9 cellular contexts compared by ENCODE assay signal in genomic region chr15:73950479-73951043, GRCh38. TPM values are rescaled to one million over a fixed set of nuclear protein-coding genes. Genes with fewer than 3 reads are reported as not detected.
A peak's percentile ranks its signal among the peaks of the same experiment; 100 is the strongest.
DNase-seq lines count a peak whose midpoint lies in the region; ATAC-seq and TF ChIP-seq lines count a peak whose summit lies in the region.
"Had no signal": no experiment of that assay in that cellular context is flagged by ENCODE, and none has a peak within 500 bp of the region (broad histone marks: within the 10 kb centered on the region; RNA-seq: fewer than 3 reads in every experiment).

No MANE protein-coding gene starts in this region.

- peak in 1 of 4 experiments; percentile 23 for ATAC-seq in T-cell (replicated peaks in 1 of 4)
- no peak for ATAC-seq in activated T-cell treated with anti-CD3 and anti-CD28 coated beads, Interleukin-2, amount 50 U/mL, for 4 hours

- H3K27me3 ChIP-seq in right atrium auricular region (no peaks in the 10 kb centered on the region), smooth muscle cell (ENCODE audit: low read depth) (no peaks in the 10 kb centered on the region), MG63 (no peaks in the 10 kb centered on the region)

- DNase-seq in T-cell (no peak), right atrium auricular region (ENCODE audit: low spot score) (no peak), smooth muscle cell (lab: John Stamatoyannopoulos, UW; ENCODE audit: unreplicated experiment) (no peak), MG63 (no peak), activated gamma-delta T cell (lab: John Stamatoyannopoulos, UW) (no peak)
- DNase-seq in activated T-cell treated with anti-CD3 and anti-CD28 coated beads, Interleukin-2, amount 50 U/mL, for 4 hours, result no peak
- DNase-seq in activated T-helper 2 cell treated with anti-CD3 and anti-CD28 coated beads, Interferon-gamma antibody, Interleukin-2, Interleukin-4, amounts not matched to agents 10 μg/mL and 5 μg/mL and 100 μg/mL, durations not matched to agents 14 hours and 24 hours and 36 hours (ENCODE audit: low spot score), result no peak

- H3F3A ChIP-seq in smooth muscle cell (ENCODE audit: low read depth), result peaks cover 13% of the 10 kb centered on the region

- no peak overlapping the region; the same call in 1 of the 2 replicates for H3K27ac ChIP-seq in HEK293 (ENCODE audit: extremely low read depth, low read depth, low read length)
- H3K27ac ChIP-seq in right atrium auricular region, result peak overlapping the region; percentile 90
- H3K27ac ChIP-seq in smooth muscle cell (ENCODE audit: low read depth), result peak overlapping the region; percentile 67
- H3K27ac ChIP-seq: epithelial cell of prostate had no signal

- H3K36me3 ChIP-seq in HEK293 (ENCODE audit: control insufficient read depth in 2 of 2, insufficient read depth in 1 of 2, low read length in 2 of 2), result peaks cover 0 to 2% of the 10 kb centered on the region in 2 experiments; a peak in 1 of 3 replicates
- H3K36me3 ChIP-seq in right atrium auricular region, result peaks cover 16% of the 10 kb centered on the region
- H3K36me3 ChIP-seq in smooth muscle cell (ENCODE audit: low read depth), result no peaks in the 10 kb centered on the region
- H3K36me3 ChIP-seq in MG63, result peaks cover 76% of the 10 kb centered on the region

- H2AFZ ChIP-seq in smooth muscle cell (ENCODE audit: low read depth), result no peak overlapping the region

- POLR2A ChIA-PET in HEK293 (lab: Yijun Ruan, JAX), result interaction anchor here (0.6 to 1.7 kb wide), 9 partner anchors 7 to 508 kb away, joined by 3 to 5 read pairs (median 3); partner anchors contain the start of genes LOXL1 and PML
- POLR2A ChIA-PET in T-cell (lab: Charles Lee), result interaction anchor here in 1 of 2 donors (0.6 kb wide), 1 partner anchor 400 kb away, joined by 3 read pairs; no protein-coding TSS in a partner anchor

- CTCF ChIA-PET in HEK293 (lab: Yijun Ruan, JAX) (interaction anchor here (0.5 to 14.4 kb wide), 28 partner anchors 8 to 489 kb away, joined by 3 to 276 read pairs (median 4); partner anchors contain the start of gene PML), T-cell (lab: Charles Lee) (interaction anchor here (0.6 to 1.8 kb wide), 14 partner anchors 8 to 663 kb away, joined by 3 to 7 read pairs (median 4); no protein-coding TSS in a partner anchor)

- TF ChIP-seq CTCF in HEK293 (tag by site-specific recombination; IDR thresholded peaks at IDR 0.05), result no peak
- TF ChIP-seq CTCF in right atrium auricular region (IDR thresholded peaks at IDR 0.05), result no peak
- TF ChIP-seq CTCF in smooth muscle cell (IDR thresholded peaks at IDR 0.05; ENCODE audit: borderline replicate concordance, insufficient read depth, poor library complexity, severe bottlenecking), result no peak

- H3K9ac ChIP-seq in smooth muscle cell (ENCODE audit: low read depth), result no peak overlapping the region

- no peak overlapping the region for H3K4me3 Mint-ChIP-seq in T-cell
- no peak overlapping the region for H3K4me3 Mint-ChIP-seq in activated T-cell treated with anti-CD3 and anti-CD28 coated beads, Interleukin-2, amount 50 U/mL, for 4 hours
- H3K4me3 Mint-ChIP-seq in activated T-helper 2 cell treated with anti-CD3 and anti-CD28 coated beads, Interferon-gamma antibody, Interleukin-2, Interleukin-4, amounts not matched to agents 10 μg/mL and 5 μg/mL and 100 μg/mL, durations not matched to agents 14 hours and 24 hours and 36 hours (ENCODE audit: low read depth), result no peak overlapping the region

- H3K4me3 ChIP-seq in HEK293 (ENCODE audit: low read depth, low read length) (no peak overlapping the region), right atrium auricular region (no peak overlapping the region), smooth muscle cell (no peak overlapping the region), MG63 (no peak overlapping the region)

- no peaks in the 10 kb centered on the region for H3K79me2 ChIP-seq in smooth muscle cell (ENCODE audit: low read depth)

- peaks cover 9 to 16% (median 10%) of the 10 kb centered on the region in 3 donors for H3K4me1 Mint-ChIP-seq in T-cell
- peaks cover 6% of the 10 kb centered on the region for H3K4me1 Mint-ChIP-seq in activated T-cell treated with anti-CD3 and anti-CD28 coated beads, Interleukin-2, amount 50 U/mL, for 4 hours (ENCODE audit: low read depth)
- H3K4me1 Mint-ChIP-seq in activated T-helper 2 cell treated with anti-CD3 and anti-CD28 coated beads, Interferon-gamma antibody, Interleukin-2, Interleukin-4, amounts not matched to agents 10 μg/mL and 5 μg/mL and 100 μg/mL, durations not matched to agents 14 hours and 24 hours and 36 hours (ENCODE audit: low read depth), result peaks cover 3% of the 10 kb centered on the region

- 33% methylated on average over 1 of the region's 1 CpG for WGBS in smooth muscle cell (ENCODE audit: low lambda C conversion rate)

- H3K27ac Mint-ChIP-seq in T-cell, result peak overlapping the region; percentile 44 to 69
- H3K27ac Mint-ChIP-seq in activated T-helper 2 cell treated with anti-CD3 and anti-CD28 coated beads, Interferon-gamma antibody, Interleukin-2, Interleukin-4, amounts not matched to agents 10 μg/mL and 5 μg/mL and 100 μg/mL, durations not matched to agents 14 hours and 24 hours and 36 hours, result no peak overlapping the region

- H3K4me2 ChIP-seq in smooth muscle cell, result no peak overlapping the region

- H3K27me3 Mint-ChIP-seq in T-cell, result no peaks in the 10 kb centered on the region
- H3K27me3 Mint-ChIP-seq in activated T-cell treated with anti-CD3 and anti-CD28 coated beads, Interleukin-2, amount 50 U/mL, for 4 hours (ENCODE audit: low read depth), result no peaks in the 10 kb centered on the region
- no peaks in the 10 kb centered on the region for H3K27me3 Mint-ChIP-seq in activated T-helper 2 cell treated with anti-CD3 and anti-CD28 coated beads, Interferon-gamma antibody, Interleukin-2, Interleukin-4, amounts not matched to agents 10 μg/mL and 5 μg/mL and 100 μg/mL, durations not matched to agents 14 hours and 24 hours and 36 hours (ENCODE audit: low read depth)

- H3K9me3 ChIP-seq in HEK293 (ENCODE audit: control insufficient read depth, insufficient read depth, low read depth, low read length), result no peaks in the 10 kb centered on the region
- no peaks in the 10 kb centered on the region for H3K9me3 ChIP-seq in right atrium auricular region
- H3K9me3 ChIP-seq in smooth muscle cell (replicated peaks; ENCODE audit: low read depth), result no peaks in the 10 kb centered on the region
- no peaks in the 10 kb centered on the region for H3K9me3 ChIP-seq in MG63

- no peaks in the 10 kb centered on the region for H4K20me1 ChIP-seq in smooth muscle cell (ENCODE audit: low read depth)

- no peaks in the 10 kb centered on the region for H3K9me3 Mint-ChIP-seq in T-cell
- H3K9me3 Mint-ChIP-seq in activated T-cell treated with anti-CD3 and anti-CD28 coated beads, Interleukin-2, amount 50 U/mL, for 4 hours, result no peaks in the 10 kb centered on the region
- no peaks in the 10 kb centered on the region for H3K9me3 Mint-ChIP-seq in activated T-helper 2 cell treated with anti-CD3 and anti-CD28 coated beads, Interferon-gamma antibody, Interleukin-2, Interleukin-4, amounts not matched to agents 10 μg/mL and 5 μg/mL and 100 μg/mL, durations not matched to agents 14 hours and 24 hours and 36 hours

- H3K4me1 ChIP-seq in HEK293 (ENCODE audit: control insufficient read depth, insufficient read depth, low read length), result peaks cover 6% of the 10 kb centered on the region; the same call in 1 of the 2 replicates
- H3K4me1 ChIP-seq in right atrium auricular region, result peaks cover 0 to 37% of the 10 kb centered on the region in 2 donors
- peaks cover 15% of the 10 kb centered on the region for H3K4me1 ChIP-seq in smooth muscle cell (ENCODE audit: low read depth)

- intact Hi-C loops in activated T-helper 2 cell treated with anti-CD3 and anti-CD28 coated beads, Interferon-gamma antibody, Interleukin-2, Interleukin-4, amounts not matched to agents 10 μg/mL and 5 μg/mL and 100 μg/mL, durations not matched to agents 14 hours and 24 hours and 36 hours (cut with micrococcal nuclease), result loop anchor here (1.0 kb wide), 1 partner anchor 14 kb away; no protein-coding TSS in a partner anchor

- H3K36me3 Mint-ChIP-seq in T-cell, result no peaks in the 10 kb centered on the region
- no peaks in the 10 kb centered on the region for H3K36me3 Mint-ChIP-seq in activated T-cell treated with anti-CD3 and anti-CD28 coated beads, Interleukin-2, amount 50 U/mL, for 4 hours (ENCODE audit: insufficient read depth)
- H3K36me3 Mint-ChIP-seq in activated T-helper 2 cell treated with anti-CD3 and anti-CD28 coated beads, Interferon-gamma antibody, Interleukin-2, Interleukin-4, amounts not matched to agents 10 μg/mL and 5 μg/mL and 100 μg/mL, durations not matched to agents 14 hours and 24 hours and 36 hours (ENCODE audit: low read depth), result no peaks in the 10 kb centered on the region

RNA-seq across cellular contexts. Expression of gene LOXL1, which starts 24.3 kb away (rescaled TPM):
- total RNA-seq in T-cell, result 1 to 10 TPM; 1.4 to 4.8 (median 1.6) TPM
- total RNA-seq in right atrium auricular region, result 10 to 100 TPM; 22.2 to 59.0 TPM
- total RNA-seq in smooth muscle cell, result 239 and 252 TPM in 2 replicates
- polyA plus RNA-seq in smooth muscle cell, result 736 and 899 TPM in 2 replicates
- total RNA-seq in MG63 (2014; rRNA removed; shearing (Covaris generic); ENCODE audit: low replicate concordance), result 206 and 224 TPM in 2 replicates
- 1 to 10 TPM in 1 of 3 donors, under 1 TPM in 2; 0.65 to 1.2 (median 0.81) TPM for total RNA-seq in activated T-cell treated with anti-CD3 and anti-CD28 coated beads, Interleukin-2, amount 50 U/mL, for 4 hours
- 0.84 and 0.99 TPM in 2 replicates for total RNA-seq in activated T-helper 2 cell treated with anti-CD3 and anti-CD28 coated beads, Interferon-gamma antibody, Interleukin-2, Interleukin-4, amounts not matched to agents 10 μg/mL and 5 μg/mL and 100 μg/mL, durations not matched to agents 14 hours and 24 hours and 36 hours

RNA-seq across cellular contexts. Expression of gene STOML1, which starts 41.5 kb away (rescaled TPM):
- total RNA-seq in T-cell (10 to 100 TPM in 3 of 5 donors, 1 to 10 TPM in 2; 5.1 to 13.4 (median 12.0) TPM), right atrium auricular region (10 to 100 TPM; 11.8 to 23.5 TPM), smooth muscle cell (9.3 and 12.4 TPM in 2 replicates)
- polyA plus RNA-seq in smooth muscle cell, result 23.7 and 27.5 TPM in 2 replicates
- total RNA-seq in MG63 (2014; rRNA removed; shearing (Covaris generic); ENCODE audit: low replicate concordance), result 45.3 and 53.1 TPM in 2 replicates
- 10 to 100 TPM; 14.6 to 17.9 (median 16.4) TPM for total RNA-seq in activated T-cell treated with anti-CD3 and anti-CD28 coated beads, Interleukin-2, amount 50 U/mL, for 4 hours
- 8.6 and 9.2 TPM in 2 replicates for total RNA-seq in activated T-helper 2 cell treated with anti-CD3 and anti-CD28 coated beads, Interferon-gamma antibody, Interleukin-2, Interleukin-4, amounts not matched to agents 10 μg/mL and 5 μg/mL and 100 μg/mL, durations not matched to agents 14 hours and 24 hours and 36 hours

RNA-seq across cellular contexts. Expression of gene PML, which starts 44.0 kb away (rescaled TPM):
- 10 to 100 TPM; 43.0 to 79.8 (median 60.7) TPM for total RNA-seq in T-cell
- 10 to 100 TPM; 27.3 to 36.1 TPM for total RNA-seq in right atrium auricular region
- total RNA-seq in smooth muscle cell, result 21.6 and 34.1 TPM in 2 replicates
- 33.7 and 39.4 TPM in 2 replicates for polyA plus RNA-seq in smooth muscle cell
- 19.5 and 39.8 TPM in 2 replicates for total RNA-seq in MG63 (2014; rRNA removed; shearing (Covaris generic); ENCODE audit: low replicate concordance)
- total RNA-seq in activated T-cell treated with anti-CD3 and anti-CD28 coated beads, Interleukin-2, amount 50 U/mL, for 4 hours, result 10 to 100 TPM; 34.9 to 39.1 (median 34.9) TPM
- 64.5 and 70.2 TPM in 2 replicates for total RNA-seq in activated T-helper 2 cell treated with anti-CD3 and anti-CD28 coated beads, Interferon-gamma antibody, Interleukin-2, Interleukin-4, amounts not matched to agents 10 μg/mL and 5 μg/mL and 100 μg/mL, durations not matched to agents 14 hours and 24 hours and 36 hours

Comparison
In these comparisons a context has a peak if more than half of its experiments do, and no peak if none do; other contexts are left out.
1. RNA of gene LOXL1, which starts 24.3 kb away (total RNA-seq): 239 to 252 TPM in smooth muscle cell, 206 to 224 TPM in MG63 and 22.2 to 59.0 TPM in right atrium auricular region; 1.4 to 4.8 TPM in T-cell, 0.84 to 0.99 TPM in activated T-helper 2 cell treated with anti-CD3 and anti-CD28 coated beads, Interferon-gamma antibody, Interleukin-2, Interleukin-4, amounts not matched to agents 10 μg/mL and 5 μg/mL and 100 μg/mL, durations not matched to agents 14 hours and 24 hours and 36 hours and 0.65 to 1.2 TPM in activated T-cell treated with anti-CD3 and anti-CD28 coated beads, Interleukin-2, amount 50 U/mL, for 4 hours; every median in the first group is over 4 times any median in the second.